ENCODE assay signal across 15 cellular contexts in the genomic region with DNA sequence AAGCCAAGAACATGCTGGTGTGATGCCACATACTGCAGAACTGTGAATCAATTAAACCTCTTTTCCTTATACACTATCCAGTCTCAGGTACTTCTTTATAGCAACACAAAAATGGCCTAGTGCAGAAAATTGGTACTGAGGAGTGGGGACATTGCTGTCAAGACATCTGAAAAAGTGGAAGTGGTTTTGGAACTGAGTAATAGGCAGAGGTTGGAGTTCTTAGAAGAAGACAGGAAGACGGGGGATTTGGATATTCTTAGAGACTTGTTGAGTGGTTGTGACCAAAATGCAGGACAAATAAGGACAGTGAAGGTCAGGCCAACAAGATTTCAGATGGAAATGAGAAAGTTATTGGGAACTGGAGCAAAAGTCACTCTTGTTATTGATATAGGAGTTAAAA. TPM values are rescaled to one million over a fixed set of nuclear protein-coding genes. Genes with fewer than 3 reads are reported as not detected.
A peak's percentile ranks its signal among the peaks of the same experiment; 100 is the strongest.
DNase-seq lines count a peak whose midpoint lies in the region; ATAC-seq and TF ChIP-seq lines count a peak whose summit lies in the region.
"Had no signal": no experiment of that assay in that cellular context is flagged by ENCODE, and none has a peak within 500 bp of the region (broad histone marks: within the 10 kb centered on the region; RNA-seq: fewer than 3 reads in every experiment).

No MANE protein-coding gene starts in this region.

- TF ChIP-seq POLR2A in spleen (IDR thresholded peaks at IDR 0.05): no peak

- H3K9ac ChIP-seq in DND-41 (ENCODE audit: low read depth, low read length): peak overlapping the region; percentile 38; the same call in 1 of the 2 replicates

- H2AFZ ChIP-seq in DND-41 (ENCODE audit: low read depth, low read length): peak overlapping the region; percentile 57

- H3K9me3 ChIP-seq in DND-41 (ENCODE audit: insufficient read depth, low read length, severe bottlenecking) (no peaks in the 10 kb centered on the region), heart right ventricle (no peaks in the 10 kb centered on the region), spleen (no peaks in the 10 kb centered on the region)
- H3K9me3 ChIP-seq: A549 had no signal

- H3K27ac Mint-ChIP-seq in immature natural killer cell: no peak overlapping the region
- H3K27ac Mint-ChIP-seq: CD4-positive, CD25-positive, alpha-beta regulatory T cell; HFFc6 had no signal

- H3K4me3 ChIP-seq in DND-41 (ENCODE audit: low read depth in 1 of 2, low read length in 2 of 2): no peak overlapping the region; a peak in 1 of 4 replicates
- H3K4me3 ChIP-seq in heart right ventricle: no peak overlapping the region
- no peak overlapping the region for H3K4me3 ChIP-seq in spleen
- H3K4me3 ChIP-seq: A549, GM12878 had no signal

- H3K27ac ChIP-seq in DND-41 (ENCODE audit: low read length): peak overlapping the region; percentile 77
- H3K27ac ChIP-seq in heart right ventricle: no peak overlapping the region
- no peak overlapping the region for H3K27ac ChIP-seq in spleen
- H3K27ac ChIP-seq: A549 had no signal

- DNase-seq in CD1c-positive myeloid dendritic cell (ENCODE audit: extremely low spot score) (peak; percentile 60), DND-41 (peak; percentile 48), OCI-M1 (lab: John Stamatoyannopoulos, UW) (peak; percentile 55), immature natural killer cell (no peak), medulla oblongata (ENCODE audit: extremely low spot score) (no peak), heart right ventricle (no peak), spleen (no peak)
- DNase-seq: Calu3; CD4-positive, CD25-positive, alpha-beta regulatory T cell; DMS 273 treated with DMSO at 0.1 percent for 48 hours; HCEC 1CT; HFFc6 had no signal

- H3K27me3 Mint-ChIP-seq in immature natural killer cell (ENCODE audit: low read depth in 3 of 3): peaks cover 0 to 3% (median 0%) of the 10 kb centered on the region in 3 donors
- H3K27me3 Mint-ChIP-seq: CD4-positive, CD25-positive, alpha-beta regulatory T cell had no signal

- H3K36me3 ChIP-seq in DND-41 (ENCODE audit: insufficient read depth, low read length) (no peaks in the 10 kb centered on the region), heart right ventricle (no peaks in the 10 kb centered on the region), spleen (no peaks in the 10 kb centered on the region)

- peak overlapping the region; percentile 39 for H3K4me2 ChIP-seq in DND-41 (ENCODE audit: insufficient read depth, low read length)
- H3K4me2 ChIP-seq: A549 had no signal

- WGBS in heart right ventricle, 2 donors: 69 to 78% methylated on average over 1 of the region's 1 CpG
- WGBS in spleen, 5 donors: 23 to 42% (median 27%) methylated on average over 1 of the region's 1 CpG

- intact Hi-C loops in heart right ventricle (cut with DNase I) (no loop called here), spleen (cut with DNase I; ENCODE audit: low total_unique reads) (no loop called here)

- H3K4me1 ChIP-seq in DND-41 (ENCODE audit: insufficient read depth, low read length) (peaks cover 32% of the 10 kb centered on the region), heart right ventricle (no peaks in the 10 kb centered on the region), spleen (no peaks in the 10 kb centered on the region)

- peaks cover 0 to 5% (median 0%) of the 10 kb centered on the region in 6 donors for H3K9me3 Mint-ChIP-seq in immature natural killer cell
- H3K9me3 Mint-ChIP-seq: HFFc6 had no signal

- no peaks in the 10 kb centered on the region for H3K36me3 Mint-ChIP-seq in immature natural killer cell

- peaks cover 14 to 18% of the 10 kb centered on the region in 2 donors for H3K4me1 Mint-ChIP-seq in immature natural killer cell
- H3K4me1 Mint-ChIP-seq: CD4-positive, CD25-positive, alpha-beta regulatory T cell had no signal

- no peak for TF ChIP-seq CTCF in DND-41 (IDR thresholded peaks at IDR 0.05; ENCODE audit: borderline replicate concordance, extremely low read depth, low read length, poor library complexity, severe bottlenecking)
- TF ChIP-seq CTCF in heart right ventricle (IDR thresholded peaks at IDR 0.05): no peak
- no peak for TF ChIP-seq CTCF in spleen (IDR thresholded peaks at IDR 0.05 in 8 of 11, conservative IDR thresholded peaks at IDR 0.05 in 3 of 11)

- peak; percentile 81 for ATAC-seq in DND-41 (ENCODE audit: insufficient read depth, low read depth)
- ATAC-seq in heart right ventricle: no peak
- ATAC-seq: A549, GM12878 had no signal

- H3K4me3 Mint-ChIP-seq in immature natural killer cell: peak overlapping the region in 4 of 5 donors; percentile 9 to 65 (median 42)
- H3K4me3 Mint-ChIP-seq: CD4-positive, CD25-positive, alpha-beta regulatory T cell; HFFc6 had no signal

- H3K79me2 ChIP-seq in DND-41 (ENCODE audit: insufficient read depth, low read length): no peaks in the 10 kb centered on the region

- H3K27me3 ChIP-seq in DND-41 (ENCODE audit: insufficient read depth, low read length, poor library complexity) (no peaks in the 10 kb centered on the region), heart right ventricle (no peaks in the 10 kb centered on the region), spleen (replicated peaks in 1 of 7) (no peaks in the 10 kb centered on the region)

- no peaks in the 10 kb centered on the region for H4K20me1 ChIP-seq in DND-41 (ENCODE audit: insufficient read depth, low read length)

RNA-seq across cellular contexts. Expression of a gene that starts 31.3 kb away (rescaled TPM):
- polyA plus RNA-seq in immature natural killer cell (under 1 TPM in 1 of 3 donors, not detected in 2; 0.26 TPM), heart right ventricle (100 to 1,000 TPM in 1 of 2 donors, 10 to 100 TPM in 1; 50.3 to 101 TPM), spleen (1 to 10 TPM in 2 of 3 donors, under 1 TPM in 1; 0.96 to 3.2 (median 1.5) TPM)
- total RNA-seq in heart right ventricle (100 to 1,000 TPM; 325 to 575 (median 518) TPM), spleen (10 to 100 TPM; 14.3 to 40.2 (median 30.4) TPM)
- total RNA-seq: CD4-positive, CD25-positive, alpha-beta regulatory T cell; G401 had no signal
- polyA plus RNA-seq: CD4-positive, CD25-positive, alpha-beta regulatory T cell had no signal

Comparison
In these comparisons a context has a peak if more than half of its experiments do, and no peak if none do; other contexts are left out.
1. DNase-seq: peak in CD1c-positive myeloid dendritic cell (single experiment), DND-41 (single experiment) and OCI-M1 (single experiment); none in immature natural killer cell (0 of 3), medulla oblongata (single experiment), heart right ventricle (0 of 2) and spleen (single experiment).
2. RNA of a gene that starts 31.3 kb away (polyA plus RNA-seq): 50.3 to 101 TPM in heart right ventricle; 0.96 to 3.2 TPM in spleen and 0.26 TPM in immature natural killer cell; every median in the first group is over 10 times any median in the second.